ENCODE assay signal across 20 cellular contexts in the genomic region with DNA sequence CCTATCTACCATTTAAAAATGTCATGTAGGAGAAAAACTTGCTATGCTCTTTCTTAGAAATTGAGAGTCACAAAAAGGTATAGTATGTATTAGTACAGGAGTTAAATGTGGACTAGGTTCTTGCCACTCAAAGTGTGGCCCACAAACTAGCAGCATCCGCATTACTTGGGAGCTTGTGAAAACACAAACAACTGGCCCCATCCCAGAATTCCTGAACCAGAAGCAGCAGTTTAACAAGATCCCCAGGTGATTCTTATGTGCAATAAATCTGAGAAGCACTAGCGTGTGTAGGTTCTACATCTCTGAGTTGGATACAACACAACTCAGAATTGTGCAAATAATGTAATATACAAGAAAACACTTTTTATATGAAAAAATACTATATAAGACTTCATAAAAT.
DNase-seq lines count a peak whose midpoint lies in the region; ATAC-seq and TF ChIP-seq lines count a peak whose summit lies in the region.
"Had no signal": no experiment of that assay in that cellular context is flagged by ENCODE, and none has a peak within 500 bp of the region (broad histone marks: within the 10 kb centered on the region; RNA-seq: fewer than 3 reads in every experiment).

No MANE protein-coding gene starts in this region.

- ATAC-seq in right lobe of liver: no peak

- H3K4me3 ChIP-seq in liver (ENCODE audit: low read depth in 1 of 3, low read length in 3 of 3) (no peak overlapping the region), right lobe of liver (no peak overlapping the region), LNCaP clone FGC (ENCODE audit: low read depth, low read length) (no peak overlapping the region), parathyroid adenoma (ENCODE audit: low read depth, low read length) (no peak overlapping the region)
- H3K4me3 ChIP-seq: BLaER1 had no signal

- POLR2A ChIA-PET in HEK293T (lab: Yijun Ruan, JAX): no interaction called here

- WGBS in liver: 97% methylated on average over 2 of the region's 2 CpGs
- 70% methylated on average over 2 of the region's 2 CpGs for WGBS in right lobe of liver (ENCODE audit: insufficient coverage, low coverage, low lambda C conversion rate, missing lambda C conversion rate)

- H3K79me2 ChIP-seq in parathyroid adenoma: no peaks in the 10 kb centered on the region

- CTCF ChIA-PET in activated naive CD4-positive, alpha-beta T cell treated with anti-CD3 and anti-CD28 coated beads, Interleukin-2, amount 10 ng/mL, durations not matched to agents 7 days and 5 days (lab: Charles Lee): interaction anchor here (0.7 kb wide), 1 partner anchor 232 kb away, joined by 3 read pairs; no protein-coding TSS in a partner anchor
- CTCF ChIA-PET in HEK293T (lab: Yijun Ruan, JAX): interaction anchor here (0.6 kb wide), 1 partner anchor 14 kb away, joined by 3 read pairs; no protein-coding TSS in a partner anchor

- TF ChIP-seq CTCF in liver (IDR thresholded peaks at IDR 0.05; ENCODE audit: low read depth, low read length, missing input control) (no peak), right lobe of liver (IDR thresholded peaks at IDR 0.05) (no peak), LNCaP clone FGC (IDR thresholded peaks at IDR 0.05; ENCODE audit: control insufficient read depth, extremely low read depth, insufficient read depth) (no peak), parathyroid adenoma (IDR thresholded peaks at IDR 0.05) (no peak), HFFc6 (IDR thresholded peaks at IDR 0.05) (no peak)

- no peak overlapping the region for H2AFZ ChIP-seq in parathyroid adenoma

- no peak for TF ChIP-seq RAD21 in liver (IDR thresholded peaks at IDR 0.05)

- DNase-seq in right lobe of liver: no peak
- DNase-seq in LNCaP clone FGC (ENCODE audit: low read depth): peak; percentile 53
- DNase-seq in activated naive CD4-positive, alpha-beta T cell treated with anti-CD3 and anti-CD28 coated beads, Interleukin-2, amount 10 ng/mL, durations not matched to agents 7 days and 5 days: no peak
- no peak for DNase-seq in HFFc6
- DNase-seq in HEK293T (ENCODE audit: extremely low spot score): no peak
- DNase-seq: 8988T; ACHN; BE2C; C1 segment of cervical spinal cord; Caco-2; Calu3; CD4-positive, alpha-beta memory T cell; CD4-positive, CD25-positive, alpha-beta regulatory T cell; CD8-positive, alpha-beta memory T cell; DMS79 treated with DMSO at 0.1 percent for 48 hours; GF-D8 had no signal

- no peak overlapping the region for H3K4me2 ChIP-seq in parathyroid adenoma (ENCODE audit: low read length)
- H3K4me2 ChIP-seq: BLaER1 had no signal

- no peak overlapping the region for H3K4me3 Mint-ChIP-seq in activated naive CD4-positive, alpha-beta T cell treated with anti-CD3 and anti-CD28 coated beads, Interleukin-2, amount 10 ng/mL, durations not matched to agents 7 days and 5 days
- no peak overlapping the region for H3K4me3 Mint-ChIP-seq in HFFc6
- H3K4me3 Mint-ChIP-seq: CD14-positive monocyte; CD4-positive, alpha-beta memory T cell; CD4-positive, CD25-positive, alpha-beta regulatory T cell; CD8-positive, alpha-beta memory T cell had no signal

- H3K27me3 ChIP-seq in liver (ENCODE audit: control insufficient read depth in 4 of 4, insufficient read depth in 4 of 4, low read length in 3 of 4): no peaks in the 10 kb centered on the region
- no peaks in the 10 kb centered on the region for H3K27me3 ChIP-seq in right lobe of liver
- no peaks in the 10 kb centered on the region for H3K27me3 ChIP-seq in parathyroid adenoma (ENCODE audit: control insufficient read depth, insufficient read depth, low read length)
- H3K27me3 ChIP-seq: BE2C, BLaER1 had no signal

- peaks cover 4% of the 10 kb centered on the region for H3K27me3 Mint-ChIP-seq in activated naive CD4-positive, alpha-beta T cell treated with anti-CD3 and anti-CD28 coated beads, Interleukin-2, amount 10 ng/mL, durations not matched to agents 7 days and 5 days
- peaks cover 3% of the 10 kb centered on the region for H3K27me3 Mint-ChIP-seq in HFFc6 (ENCODE audit: insufficient read depth)

- no peak overlapping the region for H3K9ac ChIP-seq in liver (ENCODE audit: low read depth in 1 of 2, low read length in 2 of 2)
- no peak overlapping the region for H3K9ac ChIP-seq in parathyroid adenoma
- H3K9ac ChIP-seq: BLaER1 had no signal

- intact Hi-C loops in right lobe of liver (cut with DNase I): no loop called here

- TF ChIP-seq POLR2A in right lobe of liver (IDR thresholded peaks at IDR 0.05): no peak

- H3K36me3 ChIP-seq in liver (ENCODE audit: control insufficient read depth in 4 of 4, insufficient read depth in 3 of 4, low read depth in 1 of 4, low read length in 3 of 4): no peaks in the 10 kb centered on the region
- H3K36me3 ChIP-seq in right lobe of liver: no peaks in the 10 kb centered on the region
- no peaks in the 10 kb centered on the region for H3K36me3 ChIP-seq in parathyroid adenoma (ENCODE audit: control insufficient read depth, insufficient read depth, low read length)
- H3K36me3 ChIP-seq: BE2C, BLaER1 had no signal

- no peak overlapping the region for H3K27ac ChIP-seq in liver (ENCODE audit: low read depth in 1 of 2, low read length in 2 of 2)
- H3K27ac ChIP-seq in right lobe of liver: no peak overlapping the region
- H3K27ac ChIP-seq in parathyroid adenoma: peak overlapping the region; percentile 49
- H3K27ac ChIP-seq: BLaER1 had no signal

- H3K9me3 ChIP-seq in liver (ENCODE audit: control insufficient read depth in 4 of 4, low read length in 3 of 4) (no peaks in the 10 kb centered on the region), right lobe of liver (no peaks in the 10 kb centered on the region), parathyroid adenoma (ENCODE audit: control insufficient read depth, low read length) (no peaks in the 10 kb centered on the region)
- H3K9me3 ChIP-seq: BE2C, BLaER1, Caco-2 had no signal

- no peaks in the 10 kb centered on the region for H3K4me1 Mint-ChIP-seq in activated naive CD4-positive, alpha-beta T cell treated with anti-CD3 and anti-CD28 coated beads, Interleukin-2, amount 10 ng/mL, durations not matched to agents 7 days and 5 days
- peaks cover 11% of the 10 kb centered on the region for H3K4me1 Mint-ChIP-seq in HFFc6 (ENCODE audit: low read depth)
- H3K4me1 Mint-ChIP-seq: CD4-positive, alpha-beta memory T cell; CD4-positive, CD25-positive, alpha-beta regulatory T cell; CD8-positive, alpha-beta memory T cell had no signal

- H3K27ac Mint-ChIP-seq in activated naive CD4-positive, alpha-beta T cell treated with anti-CD3 and anti-CD28 coated beads, Interleukin-2, amount 10 ng/mL, durations not matched to agents 7 days and 5 days: no peak overlapping the region
- H3K27ac Mint-ChIP-seq in HFFc6: no peak overlapping the region
- H3K27ac Mint-ChIP-seq: CD14-positive monocyte; CD4-positive, alpha-beta memory T cell; CD4-positive, CD25-positive, alpha-beta regulatory T cell; CD8-positive, alpha-beta memory T cell had no signal

- H3K4me1 ChIP-seq in liver (ENCODE audit: control insufficient read depth in 4 of 4, insufficient read depth in 4 of 4, low read length in 3 of 4): peaks cover 3 to 39% (median 30%) of the 10 kb centered on the region in 4 donors
- peaks cover 0 to 22% (median 12%) of the 10 kb centered on the region in 4 donors for H3K4me1 ChIP-seq in right lobe of liver
- peaks cover 12% of the 10 kb centered on the region for H3K4me1 ChIP-seq in parathyroid adenoma
- H3K4me1 ChIP-seq: BE2C, BLaER1, Caco-2 had no signal

- H3K9me3 Mint-ChIP-seq in activated naive CD4-positive, alpha-beta T cell treated with anti-CD3 and anti-CD28 coated beads, Interleukin-2, amount 10 ng/mL, durations not matched to agents 7 days and 5 days: no peaks in the 10 kb centered on the region
- no peaks in the 10 kb centered on the region for H3K9me3 Mint-ChIP-seq in HFFc6
- H3K9me3 Mint-ChIP-seq: CD8-positive, alpha-beta memory T cell had no signal

- H3K36me3 Mint-ChIP-seq in activated naive CD4-positive, alpha-beta T cell treated with anti-CD3 and anti-CD28 coated beads, Interleukin-2, amount 10 ng/mL, durations not matched to agents 7 days and 5 days: no peaks in the 10 kb centered on the region
- no peaks in the 10 kb centered on the region for H3K36me3 Mint-ChIP-seq in HFFc6 (ENCODE audit: low read depth)
- H3K36me3 Mint-ChIP-seq: CD14-positive monocyte; CD4-positive, alpha-beta memory T cell; CD4-positive, CD25-positive, alpha-beta regulatory T cell; CD8-positive, alpha-beta memory T cell had no signal

TF ChIP-seq in liver, 16 proteins besides CTCF, POLR2A, EP300 and RAD21:
- TF ChIP-seq TAF1 (conservative IDR thresholded peaks at IDR 0.05): peak; percentile 4
- TF ChIP-seq SP1 (IDR thresholded peaks at IDR 0.05): no peak
- TF ChIP-seq FOXA1 (IDR thresholded peaks at IDR 0.05): no peak
- no peak for TF ChIP-seq FOXA2 (IDR thresholded peaks at IDR 0.05)
- TF ChIP-seq, protein P1, sequence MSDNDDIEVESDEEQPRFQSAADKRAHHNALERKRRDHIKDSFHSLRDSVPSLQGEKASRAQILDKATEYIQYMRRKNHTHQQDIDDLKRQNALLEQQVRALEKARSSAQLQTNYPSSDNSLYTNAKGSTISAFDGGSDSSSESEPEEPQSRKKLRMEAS (IDR thresholded peaks at IDR 0.05): no peak

TF ChIP-seq in HEK293T, 16 proteins besides CTCF, POLR2A, EP300 and RAD21:
- TF ChIP-seq ARNT (IDR thresholded peaks at IDR 0.05) (no peak), FOXK2 (IDR thresholded peaks at IDR 0.05) (no peak), TARDBP (IDR thresholded peaks at IDR 0.05) (no peak), NFRKB (IDR thresholded peaks at IDR 0.05) (no peak), HDGF (IDR thresholded peaks at IDR 0.05; ENCODE audit: borderline replicate concordance) (no peak), ZNF384 (IDR thresholded peaks at IDR 0.05) (no peak), L3MBTL2 (conservative IDR thresholded peaks at IDR 0.05) (no peak)
